Comparison of ENCODE assay signal across 2 cellular contexts in the genomic region with DNA sequence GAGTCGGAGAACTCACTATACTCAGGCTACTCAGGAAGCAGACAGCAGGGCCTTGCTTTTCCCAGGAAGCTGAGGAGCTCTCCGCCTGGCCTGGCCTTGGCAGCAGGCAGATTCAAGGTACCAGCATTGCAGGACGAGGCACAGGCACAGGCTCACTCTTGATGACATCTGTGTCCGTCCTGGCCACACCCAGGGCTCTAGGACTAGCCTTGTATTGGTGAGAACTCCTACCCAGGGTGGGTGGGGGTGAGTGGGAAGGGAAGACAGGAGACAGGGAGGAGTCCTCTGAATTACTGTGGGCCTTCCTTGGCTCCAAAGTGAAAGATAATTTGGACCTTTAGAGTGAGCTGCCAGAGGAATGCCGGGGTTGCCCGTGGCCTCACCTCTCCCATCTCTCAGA.
TF ChIP-seq lines count a peak whose summit lies in the region.

No MANE protein-coding gene starts in this region.

TF ChIP-seq in HepG2, 621 proteins besides CTCF, POLR2A, EP300 and RAD21:
- TF ChIP-seq ZNF446 (CRISPR knock-in tag; IDR thresholded peaks at IDR 0.05) (no peak), ZNF543 (CRISPR knock-in tag; IDR thresholded peaks at IDR 0.05) (no peak), ZNF431 (CRISPR knock-in tag; IDR thresholded peaks at IDR 0.05; ENCODE audit: borderline replicate concordance, low read depth) (no peak), ZNF430 (CRISPR knock-in tag; IDR thresholded peaks at IDR 0.05) (no peak), DDIT3 (CRISPR knock-in tag; IDR thresholded peaks at IDR 0.05) (no peak), ZNF496 (CRISPR knock-in tag; IDR thresholded peaks at IDR 0.05; ENCODE audit: insufficient replicate concordance) (no peak), PRMT3 (CRISPR knock-in tag; IDR thresholded peaks at IDR 0.05; ENCODE audit: borderline replicate concordance, low read depth) (no peak), KAT2B (IDR thresholded peaks at IDR 0.05; ENCODE audit: borderline replicate concordance, low read depth, low read length) (no peak), ZNF788 (CRISPR knock-in tag; IDR thresholded peaks at IDR 0.05; ENCODE audit: borderline replicate concordance) (no peak), ZBTB42 (CRISPR knock-in tag; IDR thresholded peaks at IDR 0.05) (no peak), MAFG (CRISPR knock-in tag; IDR thresholded peaks at IDR 0.05) (no peak), CEBPB (IDR thresholded peaks at IDR 0.05; ENCODE audit: borderline replicate concordance, low read depth, low read length) (no peak), CREBL2 (CRISPR knock-in tag; IDR thresholded peaks at IDR 0.05; ENCODE audit: borderline replicate concordance) (no peak), ZFAT (CRISPR knock-in tag; conservative IDR thresholded peaks at IDR 0.05) (no peak), TCF7 (IDR thresholded peaks at IDR 0.05; ENCODE audit: low read depth) (no peak)
- TF ChIP-seq, protein P1, sequence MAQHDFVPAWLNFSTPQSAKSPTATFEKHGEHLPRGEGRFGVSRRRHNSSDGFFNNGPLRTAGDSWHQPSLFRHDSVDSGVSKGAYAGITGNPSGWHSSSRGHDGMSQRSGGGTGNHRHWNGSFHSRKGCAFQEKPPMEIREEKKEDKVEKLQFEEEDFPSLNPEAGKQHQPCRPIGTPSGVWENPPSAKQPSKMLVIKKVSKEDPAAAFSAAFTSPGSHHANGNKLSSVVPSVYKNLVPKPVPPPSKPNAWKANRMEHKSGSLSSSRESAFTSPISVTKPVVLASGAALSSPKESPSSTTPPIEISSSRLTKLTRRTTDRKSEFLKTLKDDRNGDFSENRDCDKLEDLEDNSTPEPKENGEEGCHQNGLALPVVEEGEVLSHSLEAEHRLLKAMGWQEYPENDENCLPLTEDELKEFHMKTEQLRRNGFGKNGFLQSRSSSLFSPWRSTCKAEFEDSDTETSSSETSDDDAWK (CRISPR knock-in tag; IDR thresholded peaks at IDR 0.05): no peak
- TF ChIP-seq, protein P2, sequence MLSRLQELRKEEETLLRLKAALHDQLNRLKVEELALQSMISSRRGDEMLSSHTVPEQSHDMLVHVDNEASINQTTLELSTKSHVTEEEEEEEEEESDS (CRISPR knock-in tag; IDR thresholded peaks at IDR 0.05; ENCODE audit: borderline replicate concordance): no peak

TF ChIP-seq in SK-N-SH, 30 proteins besides CTCF, POLR2A, EP300 and RAD21:
- TF ChIP-seq POLR2AphosphoS5 (IDR thresholded peaks at IDR 0.05; ENCODE audit: low read depth, low read length): no peak
